Comparison of ENCODE assay signal across 8 cellular contexts in genomic region chr3:177427540-177427939, GRCh38.
DNase-seq lines count a peak whose midpoint lies in the region; ATAC-seq and TF ChIP-seq lines count a peak whose summit lies in the region.

No MANE protein-coding gene starts in this region.

- WGBS in spleen, 5 donors: 9 to 33% (median 23%) methylated on average over 1 of the region's 1 CpG

- peaks cover 29% of the 10 kb centered on the region for H3K4me1 Mint-ChIP-seq in activated CD4-positive, alpha-beta T cell treated with anti-CD3 and anti-CD28 coated beads for 36 hours
- H3K4me1 Mint-ChIP-seq in activated T-helper 1 cell treated with anti-CD3 and anti-CD28 coated beads, Interleukin-12 subunit alpha, Interleukin-12 subunit beta, Interleukin-2, Interleukin-4 antibody, amounts not matched to agents 30 ng/mL and 10 ng/mL and 1 ng/mL, durations not matched to agents 14 hours and 24 hours and 36 hours (ENCODE audit: low read depth): peaks cover 27% of the 10 kb centered on the region

- H3K27ac ChIP-seq in spleen: peak overlapping the region in 6 of 8 donors; percentile 51 to 83 (median 68)

- CTCF ChIA-PET in activated CD4-positive, alpha-beta T cell treated with anti-CD3 and anti-CD28 coated beads for 36 hours (lab: Charles Lee): interaction anchor here (0.7 to 1.9 kb wide), 4 partner anchors 12 to 604 kb away, joined by 3 to 8 read pairs (median 3); no protein-coding TSS in a partner anchor

- no peaks in the 10 kb centered on the region for H3K9me3 ChIP-seq in spleen

- peak overlapping the region in 1 of 8 donors; percentile 21 for H3K4me3 ChIP-seq in spleen

- peak overlapping the region; percentile 47 for H3K4me3 Mint-ChIP-seq in activated CD4-positive, alpha-beta T cell treated with anti-CD3 and anti-CD28 coated beads for 36 hours
- H3K4me3 Mint-ChIP-seq in activated T-helper 1 cell treated with anti-CD3 and anti-CD28 coated beads, Interleukin-12 subunit alpha, Interleukin-12 subunit beta, Interleukin-2, Interleukin-4 antibody, amounts not matched to agents 30 ng/mL and 10 ng/mL and 1 ng/mL, durations not matched to agents 14 hours and 24 hours and 36 hours: peak overlapping the region; percentile 20

- ATAC-seq in activated CD4-positive, alpha-beta T cell treated with anti-CD3 and anti-CD28 coated beads for 36 hours: peak; percentile 51
- peak; percentile 9 for ATAC-seq in HG03175 (IDR thresholded peaks at IDR 0.05; ENCODE audit: unreplicated experiment)

- no peak for TF ChIP-seq CTCF in spleen (IDR thresholded peaks at IDR 0.05 in 8 of 11, conservative IDR thresholded peaks at IDR 0.05 in 3 of 11)

- DNase-seq in activated CD4-positive, alpha-beta T cell treated with anti-CD3 and anti-CD28 coated beads for 36 hours: peak; percentile 44
- DNase-seq in activated CD4-positive, alpha-beta T cell treated with anti-CD3 and anti-CD28 coated beads, Interleukin-2, amount 50 U/mL, for 1 hour: no peak
- peak; percentile 15 for DNase-seq in activated T-helper 1 cell treated with anti-CD3 and anti-CD28 coated beads, Interleukin-12 subunit alpha, Interleukin-12 subunit beta, Interleukin-2, Interleukin-4 antibody, amounts not matched to agents 30 ng/mL and 10 ng/mL and 1 ng/mL, durations not matched to agents 14 hours and 24 hours and 36 hours (ENCODE audit: low spot score)
- DNase-seq in spleen (no peak), hypothalamus (lab: John Stamatoyannopoulos, UW) (no peak), DMS 273 treated with DMSO at 0.1 percent for 48 hours (lab: John Stamatoyannopoulos, UW) (no peak), NCI-H2171 (lab: John Stamatoyannopoulos, UW) (no peak)

- TF ChIP-seq POLR2A in spleen (IDR thresholded peaks at IDR 0.05): no peak

- intact Hi-C loops in activated CD4-positive, alpha-beta T cell treated with anti-CD3 and anti-CD28 coated beads for 36 hours (cut with DNase I, micrococcal nuclease): loop anchor here (1.0 to 5.0 kb wide), 11 partner anchors 67 to 575 kb away; partner anchors contain the start of gene TBL1XR1 (in 1 of the 2)
- intact Hi-C loops in activated T-helper 1 cell treated with anti-CD3 and anti-CD28 coated beads, Interleukin-12 subunit alpha, Interleukin-12 subunit beta, Interleukin-2, Interleukin-4 antibody, amounts not matched to agents 30 ng/mL and 10 ng/mL and 1 ng/mL, durations not matched to agents 14 hours and 24 hours and 36 hours (cut with micrococcal nuclease): loop anchor here (1.0 to 10.0 kb wide), 13 partner anchors 8 to 1720 kb away; partner anchors contain the start of genes PIK3CA and ZMAT3
- intact Hi-C loops in spleen (cut with DNase I; ENCODE audit: low total_unique reads): no loop called here

- no peaks in the 10 kb centered on the region for H3K9me3 Mint-ChIP-seq in activated CD4-positive, alpha-beta T cell treated with anti-CD3 and anti-CD28 coated beads for 36 hours (ENCODE audit: low read depth)
- H3K9me3 Mint-ChIP-seq in activated T-helper 1 cell treated with anti-CD3 and anti-CD28 coated beads, Interleukin-12 subunit alpha, Interleukin-12 subunit beta, Interleukin-2, Interleukin-4 antibody, amounts not matched to agents 30 ng/mL and 10 ng/mL and 1 ng/mL, durations not matched to agents 14 hours and 24 hours and 36 hours: peaks cover 5% of the 10 kb centered on the region

- peaks cover 3% of the 10 kb centered on the region for H3K27me3 Mint-ChIP-seq in activated CD4-positive, alpha-beta T cell treated with anti-CD3 and anti-CD28 coated beads for 36 hours
- H3K27me3 Mint-ChIP-seq in activated T-helper 1 cell treated with anti-CD3 and anti-CD28 coated beads, Interleukin-12 subunit alpha, Interleukin-12 subunit beta, Interleukin-2, Interleukin-4 antibody, amounts not matched to agents 30 ng/mL and 10 ng/mL and 1 ng/mL, durations not matched to agents 14 hours and 24 hours and 36 hours (ENCODE audit: insufficient read depth): peaks cover 16% of the 10 kb centered on the region

- H3K27ac Mint-ChIP-seq in activated CD4-positive, alpha-beta T cell treated with anti-CD3 and anti-CD28 coated beads for 36 hours: peak overlapping the region; percentile 92
- peak overlapping the region; percentile 59 for H3K27ac Mint-ChIP-seq in activated T-helper 1 cell treated with anti-CD3 and anti-CD28 coated beads, Interleukin-12 subunit alpha, Interleukin-12 subunit beta, Interleukin-2, Interleukin-4 antibody, amounts not matched to agents 30 ng/mL and 10 ng/mL and 1 ng/mL, durations not matched to agents 14 hours and 24 hours and 36 hours

- peaks cover 0 to 45% (median 11%) of the 10 kb centered on the region in 6 donors for H3K4me1 ChIP-seq in spleen

- no peaks in the 10 kb centered on the region for H3K36me3 ChIP-seq in spleen

- no peaks in the 10 kb centered on the region for H3K27me3 ChIP-seq in spleen (replicated peaks in 1 of 7)

- peaks cover 3% of the 10 kb centered on the region for H3K36me3 Mint-ChIP-seq in activated CD4-positive, alpha-beta T cell treated with anti-CD3 and anti-CD28 coated beads for 36 hours (ENCODE audit: low read depth)
- peaks cover 2% of the 10 kb centered on the region for H3K36me3 Mint-ChIP-seq in activated T-helper 1 cell treated with anti-CD3 and anti-CD28 coated beads, Interleukin-12 subunit alpha, Interleukin-12 subunit beta, Interleukin-2, Interleukin-4 antibody, amounts not matched to agents 30 ng/mL and 10 ng/mL and 1 ng/mL, durations not matched to agents 14 hours and 24 hours and 36 hours (ENCODE audit: low read depth)

- POLR2A ChIA-PET in activated CD4-positive, alpha-beta T cell treated with anti-CD3 and anti-CD28 coated beads for 36 hours (lab: Charles Lee): interaction anchor here (1.4 kb wide), 1 partner anchor 230 kb away, joined by 5 read pairs; the partner anchor contains the start of gene TBL1XR1

Comparison
In these comparisons a context has a peak if more than half of its experiments do, and no peak if none do; other contexts are left out.
1. DNase-seq: peak in activated CD4-positive, alpha-beta T cell treated with anti-CD3 and anti-CD28 coated beads for 36 hours (single experiment) and activated T-helper 1 cell treated with anti-CD3 and anti-CD28 coated beads, Interleukin-12 subunit alpha, Interleukin-12 subunit beta, Interleukin-2, Interleukin-4 antibody, amounts not matched to agents 30 ng/mL and 10 ng/mL and 1 ng/mL, durations not matched to agents 14 hours and 24 hours and 36 hours (single experiment); none in activated CD4-positive, alpha-beta T cell treated with anti-CD3 and anti-CD28 coated beads, Interleukin-2, amount 50 U/mL, for 1 hour (single experiment), spleen (single experiment), hypothalamus (0 of 51), DMS 273 treated with DMSO at 0.1 percent for 48 hours (single experiment) and NCI-H2171 (single experiment).